ENCODE assay signal across 1 cellular context in the genomic region with DNA sequence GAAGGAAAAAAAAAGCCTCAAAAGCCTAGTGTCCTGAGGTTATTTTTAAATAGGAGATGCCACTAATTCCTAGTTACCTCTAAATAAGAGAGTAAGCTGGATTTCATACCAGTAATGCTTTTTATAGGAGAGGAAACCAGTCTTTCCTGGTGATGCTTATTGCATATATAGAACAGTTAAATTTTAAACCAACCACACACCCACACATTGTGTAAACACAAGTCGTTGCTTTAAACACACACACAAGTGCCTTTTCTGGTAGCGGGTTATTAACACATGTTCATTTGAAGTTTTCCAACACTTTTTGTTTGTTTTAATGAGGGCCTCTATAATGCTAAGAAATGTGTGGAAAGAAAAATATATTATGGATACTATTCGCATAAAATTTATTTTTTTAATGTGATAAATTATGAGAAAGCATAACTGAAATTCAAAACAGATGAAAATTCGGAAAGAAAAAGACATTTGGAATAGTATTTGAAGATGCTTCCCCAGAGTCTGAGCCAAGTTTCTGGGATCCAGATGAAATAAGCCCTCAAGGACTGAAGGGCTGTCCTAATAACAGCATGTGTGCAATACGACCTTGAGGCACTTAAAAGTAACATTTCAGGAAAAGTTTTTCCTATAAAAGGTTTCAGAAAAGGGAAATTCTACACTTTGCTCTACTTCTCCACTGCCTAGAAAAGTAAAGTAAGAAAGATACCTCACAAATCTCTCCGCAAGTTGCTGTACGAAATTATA.
A peak's percentile ranks its signal among the peaks of the same experiment; 100 is the strongest.
TF ChIP-seq lines count a peak whose summit lies in the region.

No MANE protein-coding gene starts in this region.

TF ChIP-seq in IMR-90, 13 proteins besides CTCF, POLR2A, EP300 and RAD21:
- peak; percentile 74; the same call in 1 of the 2 replicates for TF ChIP-seq CHD1 (IDR thresholded peaks at IDR 0.05; ENCODE audit: low read depth, low read length)
- TF ChIP-seq MAZ (IDR thresholded peaks at IDR 0.05; ENCODE audit: borderline replicate concordance, low read depth, low read length): no peak
